ENCODE assay signal across 8 cellular contexts in genomic region chr9:93950619-93951601, GRCh38. TPM values are rescaled to one million over a fixed set of nuclear protein-coding genes. Genes with fewer than 3 reads are reported as not detected.
DNase-seq lines count a peak whose midpoint lies in the region; ATAC-seq and TF ChIP-seq lines count a peak whose summit lies in the region.

No MANE protein-coding gene starts in this region.

- peaks cover 65 to 97% (median 96%) of the 10 kb centered on the region in 7 donors for H3K27me3 ChIP-seq in heart right ventricle

- H3K9me3 ChIP-seq in heart right ventricle = no peaks in the 10 kb centered on the region

- peak; percentile 73 for DNase-seq in ELF-1 (ENCODE audit: low read depth, low spot score)
- DNase-seq in heart right ventricle = no peak
- DNase-seq in retina = peak; percentile 77
- DNase-seq in mesenteric fat pad (ENCODE audit: low spot score) = no peak
- DNase-seq in activated effector memory CD4-positive, alpha-beta T cell treated with anti-CD3 and anti-CD28 coated beads, Interleukin-2, amount 50 U/mL, for 16 hours = no peak
- DNase-seq in RPMI8226 = no peak
- DNase-seq in GF-D8 (lab: John Stamatoyannopoulos, UW) = no peak

- H3K4me1 ChIP-seq in heart right ventricle = peaks cover 13 to 66% (median 46%) of the 10 kb centered on the region in 9 donors

- WGBS in heart right ventricle, 2 donors = 2% methylated on average over 47 of the region's 47 CpGs

- peak overlapping the region; percentile 18 to 62 (median 48) for H3K4me3 ChIP-seq in heart right ventricle

- peak in 7 of 8 donors; percentile 28 to 60 (median 40) for ATAC-seq in heart right ventricle

- intact Hi-C loops in heart right ventricle (cut with DNase I) = no loop called here

- H3K27ac ChIP-seq in VCaP = peak overlapping the region; percentile 62; the same call in 1 of the 2 replicates
- H3K27ac ChIP-seq in heart right ventricle = no peak overlapping the region

- H3K36me3 ChIP-seq in heart right ventricle = no peaks in the 10 kb centered on the region

- TF ChIP-seq CTCF in VCaP (conservative IDR thresholded peaks at IDR 0.05) (no peak), heart right ventricle (IDR thresholded peaks at IDR 0.05) (no peak)

RNA-seq across cellular contexts. Expression of gene BARX1, which starts 4.2 kb away (rescaled TPM):
- under 1 TPM in 1 of 10 donors, not detected in 9; 0.19 TPM for total RNA-seq in heart right ventricle
- polyA plus RNA-seq in heart right ventricle = under 1 TPM in 1 of 2 donors, not detected in 1; 0.06 TPM
- total RNA-seq in mesenteric fat pad = not detected

Comparison
In these comparisons a context has a peak if more than half of its experiments do, and no peak if none do; other contexts are left out.
1. DNase-seq: peak in ELF-1 (single experiment) and retina (single experiment); none in heart right ventricle (0 of 2), mesenteric fat pad (single experiment), activated effector memory CD4-positive, alpha-beta T cell treated with anti-CD3 and anti-CD28 coated beads, Interleukin-2, amount 50 U/mL, for 16 hours (single experiment), RPMI8226 (single experiment) and GF-D8 (single experiment).